In the genomic region with DNA sequence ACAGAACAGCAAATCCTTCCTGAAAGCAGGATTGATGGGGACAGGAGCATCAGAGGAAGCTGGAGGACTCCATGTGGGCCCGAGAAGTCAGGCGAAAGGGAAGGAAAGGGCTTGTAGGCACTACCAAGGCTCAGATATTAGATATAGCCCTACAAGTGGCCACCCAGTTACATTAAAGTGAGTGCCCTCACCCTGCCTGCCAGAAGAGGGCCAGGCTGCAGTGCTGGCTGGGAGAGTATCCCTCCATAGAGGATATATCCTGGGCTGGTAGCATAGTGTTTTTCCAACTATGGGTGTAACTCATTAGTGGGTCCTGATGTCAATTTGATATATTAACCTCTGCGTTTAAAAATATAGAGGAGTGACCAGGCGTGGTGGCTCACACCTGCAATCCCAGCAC, we compare ENCODE assay signal across 1 cellular context.
TF ChIP-seq lines count a peak whose summit lies in the region.

No MANE protein-coding gene starts in this region.

TF ChIP-seq in H1, 55 proteins besides CTCF, POLR2A, EP300 and RAD21 (continued from another document):
- TF ChIP-seq CBX5 (IDR thresholded peaks at IDR 0.05; ENCODE audit: low read depth, low read length) (no peak), RFX5 (IDR thresholded peaks at IDR 0.05; ENCODE audit: borderline replicate concordance, low read depth, low read length) (no peak), BACH1 (IDR thresholded peaks at IDR 0.05; ENCODE audit: low read length) (no peak), TAF7 (optimal IDR thresholded peaks at IDR 0.05; ENCODE audit: borderline replicate concordance, low read depth, low read length) (no peak), RBBP5 (IDR thresholded peaks at IDR 0.05; ENCODE audit: borderline replicate concordance, low read depth, low read length) (no peak), MAFK (IDR thresholded peaks at IDR 0.05; ENCODE audit: low read depth, low read length) (no peak), JUN (IDR thresholded peaks at IDR 0.05; ENCODE audit: low read depth, low read length) (no peak), BRCA1 (IDR thresholded peaks at IDR 0.05; ENCODE audit: low read depth, low read length) (no peak)
